38 cellular contexts compared by ENCODE assay signal in the genomic region with DNA sequence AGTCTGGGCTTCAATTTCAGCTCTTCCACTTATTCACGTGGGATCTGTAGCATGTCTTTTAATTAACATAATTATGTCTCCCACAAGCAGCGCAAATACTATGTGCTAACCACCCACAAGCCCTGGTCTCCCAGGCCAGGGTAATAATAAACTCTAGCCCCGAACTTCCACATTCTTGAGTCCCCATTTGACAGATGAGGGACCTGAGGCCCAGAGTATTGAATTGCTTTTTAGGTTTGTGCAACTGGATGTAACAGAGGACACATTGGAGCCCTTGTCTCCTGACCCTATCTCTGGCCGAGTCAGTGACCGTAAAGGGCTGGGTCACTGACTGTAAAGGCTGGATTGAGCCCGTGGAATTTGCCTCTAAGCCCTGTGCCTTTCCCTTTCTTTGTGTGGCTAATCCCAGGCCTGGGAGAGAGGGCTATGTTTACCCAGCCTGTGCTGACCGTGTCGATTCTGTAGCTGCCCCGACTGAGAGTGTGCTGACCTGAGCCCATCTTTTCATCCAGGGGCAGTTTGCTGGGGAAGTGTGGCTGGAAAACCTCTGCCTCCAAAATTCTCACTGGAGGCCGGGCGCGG. TPM values are rescaled to one million over a fixed set of nuclear protein-coding genes. Genes with fewer than 3 reads are reported as not detected.
"Had no signal": no experiment of that assay in that cellular context is flagged by ENCODE, and none has a peak within 500 bp of the region (broad histone marks: within the 10 kb centered on the region; RNA-seq: fewer than 3 reads in every experiment).

No MANE protein-coding gene starts in this region.

- H3K9me3 ChIP-seq: heart left ventricle, mucosa of descending colon, neutrophil, ovary, psoas muscle, stomach, thyroid gland, upper lobe of right lung had no signal

- DNase-seq: activated CD4-positive, alpha-beta memory T cell treated with anti-CD3 and anti-CD28 coated beads, Interleukin-2, amount 10 ng/mL, durations not matched to agents 7 days and 5 days; activated CD4-positive, alpha-beta T cell treated with anti-CD3 and anti-CD28 coated beads for 1 hour; activated CD4-positive, alpha-beta T cell treated with anti-CD3 and anti-CD28 coated beads, Interleukin-2, amount 10 ng/mL, durations not matched to agents 7 days and 5 days; activated CD8-positive, alpha-beta memory T cell treated with anti-CD3 and anti-CD28 coated beads, Interleukin-2, amount 50 U/mL, for 48 hours; activated gamma-delta T cell treated with Interleukin-2 at 50 U/mL for 16 hours; activated naive CD4-positive, alpha-beta T cell treated with anti-CD3 and anti-CD28 coated beads, Interleukin-2, amount 50 U/mL, for 16 hours; activated T-cell treated with anti-CD3 and anti-CD28 coated beads, Interleukin-2, amount 50 U/mL, for 4 hours; amniotic stem cell; brain microvascular endothelial cell; heart left ventricle; hypothalamus; immature natural killer cell; mesendoderm; mucosa of descending colon; ovary; psoas muscle; stimulated activated CD4-positive, alpha-beta T cell treated with anti-CD3 and anti-CD28 coated beads, Interleukin-1b, Interleukin-23, amount 100 ng/mL, for 48 hours; stimulated activated naive B cell treated with anti-CD40 and anti-IgM and Interleukin-4, amounts not matched to agents 10 μg/mL and 1 μg/mL and 100 μg/mL, for 72 hours; stomach; T-helper 17 cell; T1000; thyroid gland; upper lobe of right lung had no signal

- H3K36me3 ChIP-seq: brain microvascular endothelial cell, heart left ventricle, neutrophil, ovary, stomach, thyroid gland, upper lobe of right lung had no signal

- H3K27me3 ChIP-seq: brain microvascular endothelial cell, ovary, thyroid gland had no signal

- H3K4me2 ChIP-seq: smooth muscle cell had no signal

- FAIRE-seq: astrocyte, endothelial cell of umbilical vein had no signal

- H3K27ac ChIP-seq: brain microvascular endothelial cell, coronary artery, heart left ventricle, neutrophil, ovary, psoas muscle, stomach, thyroid gland, upper lobe of right lung had no signal

- H3K4me3 ChIP-seq: coronary artery, heart left ventricle, lung, mucosa of descending colon, ovary, psoas muscle, smooth muscle cell, stomach, thyroid gland, upper lobe of right lung had no signal

- ATAC-seq: activated T-cell treated with anti-CD3 and anti-CD28 coated beads, Interleukin-2, amount 50 U/mL, for 4 hours; activated T-helper 17 cell treated with anti-CD3 and anti-CD28 coated beads, Interleukin-2, amount 50 U/mL, for 72 hours; heart left ventricle; mucosa of descending colon; natural killer cell treated with Interleukin-12 subunit alpha and Interleukin-12 subunit beta and Interleukin-15 and Interleukin-18, amount 100 ng/mL, for 72 hours; psoas muscle; stimulated activated naive B cell treated with anti-CD40 and anti-IgM and Interleukin-4, amounts not matched to agents 10 μg/mL and 1 μg/mL and 100 μg/mL, for 72 hours; T-helper 17 cell; upper lobe of right lung; WTC11 had no signal

- H3K4me1 ChIP-seq: heart left ventricle, psoas muscle, stomach, thyroid gland, upper lobe of right lung had no signal

RNA-seq across cellular contexts. Expression of gene CRYBB2, which starts 3.9 kb away (rescaled TPM):
- total RNA-seq: activated CD4-positive, alpha-beta memory T cell treated with anti-CD3 and anti-CD28 coated beads, Interleukin-2, amount 10 ng/mL, durations not matched to agents 7 days and 5 days; astrocyte; cardiac septum; cerebellum; fibroblast of lung; fibroblast of villous mesenchyme; heart left ventricle; kidney epithelial cell; myocyte; natural killer cell treated with Interleukin-12 subunit alpha and Interleukin-12 subunit beta and Interleukin-15 and Interleukin-18, amount 100 ng/mL, for 72 hours; psoas muscle; smooth muscle cell; stomach; T-helper 17 cell; upper lobe of right lung had no signal
- polyA plus RNA-seq: fibroblast of lung, heart left ventricle, immature natural killer cell, smooth muscle cell had no signal

RNA-seq across cellular contexts. Expression of gene CRYBB3, which starts 23.7 kb away (rescaled TPM):
- total RNA-seq: activated T-helper 17 cell treated with anti-CD3 and anti-CD28 coated beads, Interleukin-2, amount 50 U/mL, for 72 hours; cardiac septum; cerebellum; fibroblast of lung; fibroblast of villous mesenchyme; kidney epithelial cell; lung; myocyte; smooth muscle cell; stomach; T-helper 17 cell; thyroid gland had no signal
- polyA plus RNA-seq: fibroblast of lung, heart left ventricle, immature natural killer cell, ovary, smooth muscle cell had no signal
